ENCODE assay signal across 8 cellular contexts in genomic region chr19:12092065-12092867, GRCh38. TPM values are rescaled to one million over a fixed set of nuclear protein-coding genes. Genes with fewer than 3 reads are reported as not detected.
DNase-seq lines count a peak whose midpoint lies in the region; ATAC-seq and TF ChIP-seq lines count a peak whose summit lies in the region.

No MANE protein-coding gene starts in this region.

- H3K23ac ChIP-seq in H9 (ENCODE audit: insufficient read length, low read depth, low read length), result no peak overlapping the region
- H3K23ac ChIP-seq in trophoblast cell (ENCODE audit: low read length), result no peak overlapping the region

- peaks cover 4% of the 10 kb centered on the region for H3K27me3 Mint-ChIP-seq in CD4-positive, CD25-positive, alpha-beta regulatory T cell
- H3K27me3 Mint-ChIP-seq in H9 (ENCODE audit: low read depth) (no peaks in the 10 kb centered on the region), type B pancreatic cell (no peaks in the 10 kb centered on the region)

- H4K91ac ChIP-seq in H9 (ENCODE audit: insufficient read length, low read depth, low read length) (no peak overlapping the region), trophoblast cell (ENCODE audit: low read depth, low read length) (peak overlapping the region; percentile 35)

- peak overlapping the region in 1 of 3 donors; percentile 48 for H3K27ac Mint-ChIP-seq in CD4-positive, CD25-positive, alpha-beta regulatory T cell
- peak overlapping the region; percentile 98 for H3K27ac Mint-ChIP-seq in H9
- peak overlapping the region; percentile 56 for H3K27ac Mint-ChIP-seq in type B pancreatic cell

- H3K4me1 ChIP-seq in CD4-positive, CD25-positive, alpha-beta regulatory T cell (ENCODE audit: control insufficient read depth, insufficient read depth, low read length, poor library complexity, severe bottlenecking), result no peaks in the 10 kb centered on the region
- no peaks in the 10 kb centered on the region for H3K4me1 ChIP-seq in H9 (ENCODE audit: insufficient read depth, low read length)
- peaks cover 0 to 3% of the 10 kb centered on the region in 2 donors for H3K4me1 ChIP-seq in adrenal gland (replicated peaks in 1 of 2)
- peaks cover 2 to 6% of the 10 kb centered on the region in 2 experiments for H3K4me1 ChIP-seq in trophoblast cell (ENCODE audit: control insufficient read depth in 1 of 2, insufficient read depth in 2 of 2, low read length in 2 of 2)

- TF ChIP-seq POLR2A in adrenal gland (IDR thresholded peaks at IDR 0.05), result peak in 1 of 2 donors; percentile 41

- H3K27me3 ChIP-seq in CD4-positive, CD25-positive, alpha-beta regulatory T cell (ENCODE audit: control insufficient read depth, insufficient read depth, low read length), result no peaks in the 10 kb centered on the region
- H3K27me3 ChIP-seq in H9 (ENCODE audit: insufficient read depth, low read length) (no peaks in the 10 kb centered on the region), adrenal gland (no peaks in the 10 kb centered on the region), trophoblast cell (ENCODE audit: insufficient read depth, low read length) (no peaks in the 10 kb centered on the region)

- H4K8ac ChIP-seq in H9 (replicated peaks; ENCODE audit: insufficient read length, low read depth, low read length) (no peak overlapping the region), trophoblast cell (ENCODE audit: low read depth, low read length) (peak overlapping the region; percentile 61)

- H3T11ph ChIP-seq in H9 (ENCODE audit: low read length), result peak overlapping the region; percentile 69

- H3K9ac ChIP-seq in H9 (ENCODE audit: extremely low read depth, insufficient read length, low read length) (peak overlapping the region; percentile 98), trophoblast cell (ENCODE audit: low read length) (peak overlapping the region; percentile 30)

- H2BK20ac ChIP-seq in H9 (ENCODE audit: low read depth, low read length, poor library complexity, severe bottlenecking), result no peak overlapping the region

- H2AFZ ChIP-seq in H9 (ENCODE audit: low read length), result no peak overlapping the region
- H2AFZ ChIP-seq in trophoblast cell (ENCODE audit: insufficient read depth, low read length, poor library complexity), result peak overlapping the region; percentile 94

- peaks cover 4% of the 10 kb centered on the region for H3K23me2 ChIP-seq in H9 (ENCODE audit: insufficient read length, low read depth, low read length, poor library complexity, severe bottlenecking)

- H3K4ac ChIP-seq in H9 (ENCODE audit: low read depth, low read length) (no peak overlapping the region; the same call in 1 of the 2 replicates), trophoblast cell (ENCODE audit: low read depth, low read length) (peak overlapping the region; percentile 33)

- peak overlapping the region; percentile 99 for H3K18ac ChIP-seq in H9 (ENCODE audit: insufficient read length, low read depth, low read length)
- H3K18ac ChIP-seq in trophoblast cell (ENCODE audit: low read length), result peak overlapping the region; percentile 40

- H2BK12ac ChIP-seq in H9 (ENCODE audit: insufficient read length, low read depth, low read length) (no peak overlapping the region), trophoblast cell (ENCODE audit: low read length) (no peak overlapping the region)

- no peaks in the 10 kb centered on the region for H3K36me3 ChIP-seq in CD4-positive, CD25-positive, alpha-beta regulatory T cell (ENCODE audit: control insufficient read depth, insufficient read depth, low read length)
- H3K36me3 ChIP-seq in adrenal gland (replicated peaks in 1 of 2) (no peaks in the 10 kb centered on the region), trophoblast cell (ENCODE audit: control insufficient read depth in 1 of 2, insufficient read depth in 2 of 2, low read length in 2 of 2) (peaks cover 0 to 2% of the 10 kb centered on the region in 2 experiments)

- H2BK5ac ChIP-seq in H9 (ENCODE audit: insufficient read length, low read length), result no peak overlapping the region
- H2BK5ac ChIP-seq in trophoblast cell (ENCODE audit: low read depth, low read length, poor library complexity), result peak overlapping the region; percentile 59

- H3K79me1 ChIP-seq in H9 (ENCODE audit: insufficient read depth, low read depth, low read length, poor library complexity, severe bottlenecking) (peaks cover 3% of the 10 kb centered on the region), trophoblast cell (ENCODE audit: low read length) (peaks cover 5% of the 10 kb centered on the region)

- H4K12ac ChIP-seq in trophoblast cell (ENCODE audit: low read depth, low read length), result no peak overlapping the region

- H3K9me3 ChIP-seq in CD4-positive, CD25-positive, alpha-beta regulatory T cell (ENCODE audit: control insufficient read depth in 2 of 2, low read length in 2 of 2), result no peaks in the 10 kb centered on the region
- H3K9me3 ChIP-seq in H9 (ENCODE audit: control insufficient read depth, low read depth, low read length), result no peaks in the 10 kb centered on the region
- H3K9me3 ChIP-seq in adrenal gland (replicated peaks in 1 of 3), result no peaks in the 10 kb centered on the region
- H3K9me3 ChIP-seq in trophoblast cell (ENCODE audit: insufficient read depth, low read depth, low read length), result no peaks in the 10 kb centered on the region

- no peaks in the 10 kb centered on the region for H4K20me1 ChIP-seq in H9 (ENCODE audit: control insufficient read depth, insufficient read depth, insufficient read length)

- H2BK120ac ChIP-seq in H9 (ENCODE audit: low read depth, low read length, poor library complexity, severe bottlenecking) (peak overlapping the region; percentile 81), trophoblast cell (ENCODE audit: insufficient read depth, low read length, poor library complexity) (peak overlapping the region; percentile 17)

- peak in 2 of 3 donors; percentile 2 to 73 for DNase-seq in CD4-positive, CD25-positive, alpha-beta regulatory T cell
- DNase-seq in H9 (peak; percentile 94), SK-N-DZ (ENCODE audit: low spot score) (peak; percentile 80), adrenal gland (peak; percentile 80 to 93 (median 87)), left ventricle myocardium superior (peak; percentile 92), trophoblast cell (peak; percentile 65 to 83), type B pancreatic cell (ENCODE audit: extremely low spot score, unreplicated experiment) (peak; percentile 86), NCI-H1694 (lab: John Stamatoyannopoulos, UW) (no peak)

- no peak overlapping the region for H3K27ac ChIP-seq in CD4-positive, CD25-positive, alpha-beta regulatory T cell (ENCODE audit: insufficient read depth, low read length, poor library complexity, severe bottlenecking)
- H3K27ac ChIP-seq in H9 (ENCODE audit: insufficient read length, low read depth, low read length), result peak overlapping the region; percentile 80
- peak overlapping the region in 4 of 5 donors; percentile 44 to 81 (median 60) for H3K27ac ChIP-seq in adrenal gland
- peak overlapping the region; percentile 56 for H3K27ac ChIP-seq in trophoblast cell (ENCODE audit: low read depth, low read length)

- H3K9me3 Mint-ChIP-seq in CD4-positive, CD25-positive, alpha-beta regulatory T cell, result peaks cover 0 to 14% (median 4%) of the 10 kb centered on the region in 7 donors
- peaks cover 18 to 35% of the 10 kb centered on the region in 2 experiments for H3K9me3 Mint-ChIP-seq in H9
- peaks cover 9% of the 10 kb centered on the region for H3K9me3 Mint-ChIP-seq in type B pancreatic cell

- H3K4me2 ChIP-seq in H9 (ENCODE audit: insufficient read depth, insufficient read length, low read length), result peak overlapping the region; percentile 83
- H3K4me2 ChIP-seq in trophoblast cell (ENCODE audit: low read length), result peak overlapping the region; percentile 63

- H3K14ac ChIP-seq in H9 (ENCODE audit: insufficient read depth, low read length), result peak overlapping the region; percentile 99
- H3K14ac ChIP-seq in trophoblast cell (ENCODE audit: low read length), result peak overlapping the region; percentile 73

- peak overlapping the region; percentile 69 to 92 (median 85) for H3K4me3 Mint-ChIP-seq in CD4-positive, CD25-positive, alpha-beta regulatory T cell
- H3K4me3 Mint-ChIP-seq in H9 (peak overlapping the region; percentile 88 to 94), type B pancreatic cell (peak overlapping the region; percentile 87)

- H3K79me2 ChIP-seq in H9 (ENCODE audit: insufficient read depth, low read length), result peaks cover 4% of the 10 kb centered on the region; the same call in 1 of the 2 replicates
- peaks cover 2% of the 10 kb centered on the region for H3K79me2 ChIP-seq in trophoblast cell (ENCODE audit: control insufficient read depth, insufficient read depth, low read length, poor library complexity)

- H3K36me3 Mint-ChIP-seq in CD4-positive, CD25-positive, alpha-beta regulatory T cell, result no peaks in the 10 kb centered on the region
- H3K36me3 Mint-ChIP-seq in H9 (ENCODE audit: insufficient read depth in 1 of 3, low read depth in 3 of 3) (peaks cover 33 to 38% (median 35%) of the 10 kb centered on the region in 3 experiments), type B pancreatic cell (peaks cover 20% of the 10 kb centered on the region)

- peaks cover 0 to 15% (median 5%) of the 10 kb centered on the region in 4 donors for H3K4me1 Mint-ChIP-seq in CD4-positive, CD25-positive, alpha-beta regulatory T cell
- H3K4me1 Mint-ChIP-seq in H9 (peaks cover 12 to 19% of the 10 kb centered on the region in 2 experiments), type B pancreatic cell (ENCODE audit: unreplicated experiment) (peaks cover 7% of the 10 kb centered on the region)

- TF ChIP-seq CTCF in H9 (conservative IDR thresholded peaks at IDR 0.05) (no peak), adrenal gland (IDR thresholded peaks at IDR 0.05) (no peak), type B pancreatic cell (conservative IDR thresholded peaks at IDR 0.05) (no peak)

- no peak overlapping the region for H2BK15ac ChIP-seq in H9 (ENCODE audit: low read depth, low read length)

- peak overlapping the region; percentile 55 for H3K4me3 ChIP-seq in CD4-positive, CD25-positive, alpha-beta regulatory T cell (ENCODE audit: low read depth, low read length)
- H3K4me3 ChIP-seq in adrenal gland (peak overlapping the region; percentile 66 to 84 (median 78)), trophoblast cell (ENCODE audit: low read depth, low read length) (peak overlapping the region; percentile 60)

- no CpG with 5 or more reads among the region's 53 CpGs for WGBS in H9 (ENCODE audit: extremely low coverage, insufficient read length, low lambda C conversion rate)
- WGBS in adrenal gland, 4 donors, result 1% methylated on average over 26 to 53 of the region's 53 CpGs
- WGBS in trophoblast cell (ENCODE audit: extremely low coverage, insufficient coverage, insufficient read length), result no CpG with 5 or more reads among the region's 53 CpGs

- H2AK5ac ChIP-seq in H9 (ENCODE audit: insufficient read length, low read length), result no peak overlapping the region
- H2AK5ac ChIP-seq in trophoblast cell (ENCODE audit: low read length), result no peak overlapping the region

- H4K5ac ChIP-seq in H9 (ENCODE audit: insufficient read length, low read depth, low read length), result no peak overlapping the region

- intact Hi-C loops in adrenal gland (cut with DNase I) (no loop called here), left ventricle myocardium superior (cut with micrococcal nuclease) (no loop called here)

- no peak overlapping the region for H3K56ac ChIP-seq in H9 (ENCODE audit: insufficient read length, low read depth, low read length)

- peak; percentile 53 to 56 for ATAC-seq in CD4-positive, CD25-positive, alpha-beta regulatory T cell (ENCODE audit: low read depth in 2 of 2)
- ATAC-seq in left ventricle myocardium superior, result peak; percentile 99

RNA-seq across cellular contexts. Expression of gene ZNF844, which starts 27.7 kb away (rescaled TPM):
- total RNA-seq in CD4-positive, CD25-positive, alpha-beta regulatory T cell, result 5.0 TPM
- polyA plus RNA-seq in CD4-positive, CD25-positive, alpha-beta regulatory T cell, result 1 to 10 TPM; 1.1 to 4.1 (median 2.4) TPM
- total RNA-seq in H9 (2021) (8.7 and 10.0 TPM in 2 replicates), adrenal gland (10 to 100 TPM in 3 of 8 donors, 1 to 10 TPM in 5; 5.2 to 14.4 (median 9.9) TPM), left ventricle myocardium superior (14.9 TPM), type B pancreatic cell (ENCODE audit: low replicate concordance) (11.2 and 20.7 TPM in 2 replicates)
- polyA plus RNA-seq in SK-N-DZ (2014; cell fraction: cytosol; rRNA removed), result 6.3 and 8.0 TPM in 2 replicates
- 4.9 and 7.3 TPM in 2 replicates for polyA plus RNA-seq in SK-N-DZ (2014; cell fraction: nucleus; rRNA removed)
- polyA plus RNA-seq in adrenal gland, result 10 to 100 TPM in 1 of 3 donors, 1 to 10 TPM in 2; 1.2 to 11.2 (median 2.2) TPM
- 1.5 TPM in 2 replicates for polyA plus RNA-seq in trophoblast cell (2013)

RNA-seq across cellular contexts. Expression of gene ZNF878, which starts 39.5 kb away (rescaled TPM):
- not detected for total RNA-seq in CD4-positive, CD25-positive, alpha-beta regulatory T cell
- polyA plus RNA-seq in CD4-positive, CD25-positive, alpha-beta regulatory T cell, result under 1 TPM in 1 of 4 donors, not detected in 3; 0.22 TPM
- total RNA-seq in H9 (2021) (5.4 and 5.6 TPM in 2 replicates), adrenal gland (under 1 TPM in 7 of 8 donors, not detected in 1; 0.25 to 0.68 (median 0.28) TPM), left ventricle myocardium superior (0.32 TPM), type B pancreatic cell (ENCODE audit: low replicate concordance) (1.4 and 1.8 TPM in 2 replicates)
- polyA plus RNA-seq in SK-N-DZ (2014; cell fraction: cytosol; rRNA removed), result 1.3 and 1.7 TPM in 2 replicates
- polyA plus RNA-seq in SK-N-DZ (2014; cell fraction: nucleus; rRNA removed), result 0.91 and 1.2 TPM in 2 replicates
- polyA plus RNA-seq in adrenal gland, result under 1 TPM; 0.20 to 0.32 (median 0.24) TPM
- polyA plus RNA-seq in trophoblast cell (2013), result 0.57 and 0.68 TPM in 2 replicates

RNA-seq across cellular contexts. Expression of gene ZNF20, which starts 47.9 kb away (rescaled TPM):
- 2.4 TPM for total RNA-seq in CD4-positive, CD25-positive, alpha-beta regulatory T cell
- 1 to 10 TPM; 2.5 to 4.8 (median 3.1) TPM for polyA plus RNA-seq in CD4-positive, CD25-positive, alpha-beta regulatory T cell
- total RNA-seq in H9 (2021), result 5.6 and 5.7 TPM in 2 replicates
- polyA plus RNA-seq in SK-N-DZ (2014; cell fraction: cytosol; rRNA removed), result 1.6 and 3.8 TPM in 2 replicates
- polyA plus RNA-seq in SK-N-DZ (2014; cell fraction: nucleus; rRNA removed), result 1.8 and 2.6 TPM in 2 replicates
- total RNA-seq in adrenal gland, result 1 to 10 TPM; 1.2 to 6.4 (median 4.1) TPM
- 1 to 10 TPM; 3.6 to 3.9 (median 3.7) TPM for polyA plus RNA-seq in adrenal gland
- 1.8 TPM for total RNA-seq in left ventricle myocardium superior
- polyA plus RNA-seq in trophoblast cell (2013), result 4.3 and 4.7 TPM in 2 replicates
- 9.0 and 9.9 TPM in 2 replicates for total RNA-seq in type B pancreatic cell (ENCODE audit: low replicate concordance)

RNA-seq across cellular contexts. Expression of gene ZNF433, which starts 56.8 kb away (rescaled TPM):
- total RNA-seq in CD4-positive, CD25-positive, alpha-beta regulatory T cell, result 0.49 TPM
- polyA plus RNA-seq in CD4-positive, CD25-positive, alpha-beta regulatory T cell, result 1 to 10 TPM in 3 of 4 donors, under 1 TPM in 1; 0.61 to 3.3 (median 2.1) TPM
- 1.9 and 2.4 TPM in 2 replicates for total RNA-seq in H9 (2021)
- polyA plus RNA-seq in SK-N-DZ (2014; cell fraction: cytosol; rRNA removed), result 2.5 and 4.6 TPM in 2 replicates
- polyA plus RNA-seq in SK-N-DZ (2014; cell fraction: nucleus; rRNA removed), result 3.7 and 8.2 TPM in 2 replicates
- 10 to 100 TPM in 1 of 8 donors, 1 to 10 TPM in 7; 3.1 to 21.7 (median 4.2) TPM for total RNA-seq in adrenal gland
- polyA plus RNA-seq in adrenal gland, result 10 to 100 TPM in 1 of 3 donors, 1 to 10 TPM in 2; 6.5 to 12.3 (median 7.2) TPM
- total RNA-seq in left ventricle myocardium superior, result 3.1 TPM
- 5.0 and 5.5 TPM in 2 replicates for polyA plus RNA-seq in trophoblast cell (2013)
- total RNA-seq in type B pancreatic cell (ENCODE audit: low replicate concordance), result 8.9 and 11.9 TPM in 2 replicates
